8 cellular contexts compared by ENCODE assay signal in genomic region chr9:72871685-72872084, GRCh38.
DNase-seq lines count a peak whose midpoint lies in the region; ATAC-seq and TF ChIP-seq lines count a peak whose summit lies in the region.

No MANE protein-coding gene starts in this region.

- no peaks in the 10 kb centered on the region for H3K36me3 Mint-ChIP-seq in stimulated activated naive B cell treated with anti-CD40 and anti-IgM and Interleukin-4, amounts not matched to agents 10 μg/mL and 1 μg/mL and 100 μg/mL, for 72 hours

- H3K27ac Mint-ChIP-seq in stimulated activated naive B cell treated with anti-CD40 and anti-IgM and Interleukin-4, amounts not matched to agents 10 μg/mL and 1 μg/mL and 100 μg/mL, for 72 hours = no peak overlapping the region

- H3K79me2 ChIP-seq in osteoblast (ENCODE audit: insufficient read depth, low read length) = no peaks in the 10 kb centered on the region

- ATAC-seq in HG03045 (IDR thresholded peaks at IDR 0.05; ENCODE audit: unreplicated experiment) = no peak
- no peak for ATAC-seq in stimulated activated naive B cell treated with anti-CD40 and anti-IgM and Interleukin-4, amounts not matched to agents 10 μg/mL and 1 μg/mL and 100 μg/mL, for 72 hours (replicated peaks)

- H3K36me3 ChIP-seq in osteoblast (ENCODE audit: insufficient read depth, low read length) = no peaks in the 10 kb centered on the region
- no peaks in the 10 kb centered on the region for H3K36me3 ChIP-seq in suprapubic skin

- no peak overlapping the region for H2AFZ ChIP-seq in osteoblast (ENCODE audit: low read length)

- H3K27ac ChIP-seq in osteoblast (ENCODE audit: low read depth, low read length) = no peak overlapping the region
- no peak overlapping the region for H3K27ac ChIP-seq in suprapubic skin

- H3K4me3 ChIP-seq in osteoblast (ENCODE audit: insufficient read depth, low read length) (peak overlapping the region; percentile 60), suprapubic skin (no peak overlapping the region)

- H4K20me1 ChIP-seq in osteoblast (ENCODE audit: insufficient read depth, low read length) = no peaks in the 10 kb centered on the region

- peak overlapping the region; percentile 83 for H3K4me2 ChIP-seq in osteoblast (ENCODE audit: insufficient read depth, low read length)

- H3K4me1 Mint-ChIP-seq in stimulated activated naive B cell treated with anti-CD40 and anti-IgM and Interleukin-4, amounts not matched to agents 10 μg/mL and 1 μg/mL and 100 μg/mL, for 72 hours = no peaks in the 10 kb centered on the region

- TF ChIP-seq CTCF in osteoblast (IDR thresholded peaks at IDR 0.05; ENCODE audit: extremely low read depth, low read depth, low read length) (peak; percentile 52), suprapubic skin (IDR thresholded peaks at IDR 0.05) (peak in 1 of 2 donors; percentile 14)

- no peak overlapping the region for H3K4me3 Mint-ChIP-seq in stimulated activated naive B cell treated with anti-CD40 and anti-IgM and Interleukin-4, amounts not matched to agents 10 μg/mL and 1 μg/mL and 100 μg/mL, for 72 hours

- H3K9me3 Mint-ChIP-seq in stimulated activated naive B cell treated with anti-CD40 and anti-IgM and Interleukin-4, amounts not matched to agents 10 μg/mL and 1 μg/mL and 100 μg/mL, for 72 hours = peaks cover 2 to 4% of the 10 kb centered on the region in 2 donors

- H3K4me1 ChIP-seq in osteoblast (ENCODE audit: insufficient read depth, low read length) (peaks cover 2% of the 10 kb centered on the region), suprapubic skin (peaks cover 17% of the 10 kb centered on the region)

- TF ChIP-seq EP300 in suprapubic skin (IDR thresholded peaks at IDR 0.05) = no peak

- no peak for TF ChIP-seq POLR2A in suprapubic skin (IDR thresholded peaks at IDR 0.05)

- WGBS in suprapubic skin = 28% methylated on average over 3 of the region's 3 CpGs

- H3K9me3 ChIP-seq in osteoblast (ENCODE audit: low read depth, low read length) = no peaks in the 10 kb centered on the region
- H3K9me3 ChIP-seq in suprapubic skin = no peaks in the 10 kb centered on the region

- DNase-seq in DMS53 treated with DMSO at 0.1 percent for 48 hours (lab: John Stamatoyannopoulos, UW; ENCODE audit: unreplicated experiment) (peak; percentile 4), NCI-H1105 (lab: John Stamatoyannopoulos, UW) (peak; percentile 10), dermis microvascular lymphatic vessel endothelial cell (ENCODE audit: low read depth in 2 of 2) (peak; percentile 31 to 50), osteoblast (ENCODE audit: insufficient read length, low spot score, missing footprints) (no peak), suprapubic skin (ENCODE audit: low spot score in 2 of 2) (no peak), NCI-H2107 treated with DMSO at 0.1 percent for 48 hours (lab: John Stamatoyannopoulos, UW; ENCODE audit: unreplicated experiment) (no peak)
- DNase-seq in stimulated activated naive B cell treated with anti-CD40 and anti-IgM and Interleukin-4, amounts not matched to agents 10 μg/mL and 1 μg/mL and 100 μg/mL, for 72 hours = no peak

- peaks cover 0 to 8% of the 10 kb centered on the region in 2 donors for H3K27me3 Mint-ChIP-seq in stimulated activated naive B cell treated with anti-CD40 and anti-IgM and Interleukin-4, amounts not matched to agents 10 μg/mL and 1 μg/mL and 100 μg/mL, for 72 hours

- H3K27me3 ChIP-seq in osteoblast (ENCODE audit: insufficient read depth, low read length) (no peaks in the 10 kb centered on the region), suprapubic skin (no peaks in the 10 kb centered on the region)

Comparison
In these comparisons a context has a peak if more than half of its experiments do, and no peak if none do; other contexts are left out.
1. DNase-seq: peak in DMS53 treated with DMSO at 0.1 percent for 48 hours (single experiment), NCI-H1105 (single experiment) and dermis microvascular lymphatic vessel endothelial cell (2 of 2); none in osteoblast (single experiment), suprapubic skin (0 of 2), stimulated activated naive B cell treated with anti-CD40 and anti-IgM and Interleukin-4, amounts not matched to agents 10 μg/mL and 1 μg/mL and 100 μg/mL, for 72 hours (single experiment) and NCI-H2107 treated with DMSO at 0.1 percent for 48 hours (single experiment).